ENCODE assay signal across 8 cellular contexts in genomic region chr14:73058923-73059311, GRCh38. TPM values are rescaled to one million over a fixed set of nuclear protein-coding genes. Genes with fewer than 3 reads are reported as not detected.
DNase-seq lines count a peak whose midpoint lies in the region; ATAC-seq and TF ChIP-seq lines count a peak whose summit lies in the region.
"Had no signal": no experiment of that assay in that cellular context is flagged by ENCODE, and none has a peak within 500 bp of the region (broad histone marks: within the 10 kb centered on the region; RNA-seq: fewer than 3 reads in every experiment).

No MANE protein-coding gene starts in this region.

- no peak overlapping the region for H3K4me3 Mint-ChIP-seq in activated T-cell treated with anti-CD3 and anti-CD28 coated beads, Interleukin-2, amount 50 U/mL, for 24 hours
- H3K4me3 Mint-ChIP-seq: activated naive CD8-positive, alpha-beta T cell had no signal

- peaks cover 44% of the 10 kb centered on the region for H3K4me1 Mint-ChIP-seq in activated T-cell treated with anti-CD3 and anti-CD28 coated beads, Interleukin-2, amount 50 U/mL, for 24 hours (ENCODE audit: low read depth)

- peak overlapping the region; percentile 99 for H3K4me3 ChIP-seq in astrocyte of the spinal cord (ENCODE audit: low read depth, low read length)

- no peaks in the 10 kb centered on the region for H3K27me3 Mint-ChIP-seq in activated T-cell treated with anti-CD3 and anti-CD28 coated beads, Interleukin-2, amount 50 U/mL, for 24 hours
- H3K27me3 Mint-ChIP-seq: activated naive CD8-positive, alpha-beta T cell had no signal

- no peak overlapping the region for H3K27ac Mint-ChIP-seq in activated T-cell treated with anti-CD3 and anti-CD28 coated beads, Interleukin-2, amount 50 U/mL, for 24 hours
- H3K27ac Mint-ChIP-seq: activated naive CD8-positive, alpha-beta T cell had no signal

- no peak for TF ChIP-seq CTCF in astrocyte of the spinal cord (IDR thresholded peaks at IDR 0.05; ENCODE audit: low read depth, low read length)

- ATAC-seq in GM21723 (IDR thresholded peaks at IDR 0.05; ENCODE audit: unreplicated experiment), result peak; percentile 16

- DNase-seq in EL (peak; percentile 52), LoVo (ENCODE audit: low spot score) (peak; percentile 25), astrocyte of the spinal cord (ENCODE audit: low read depth, low spot score) (peak; percentile 33), iris pigment epithelial cell (ENCODE audit: low read depth) (peak; percentile 33)
- no peak for DNase-seq in activated T-cell treated with anti-CD3 and anti-CD28 coated beads, Interleukin-2, amount 50 U/mL, for 24 hours

- in situ Hi-C loops in astrocyte of the spinal cord (cut with HindIII; ENCODE audit: low sequenced_read_pairs), result no loop called here

- no peaks in the 10 kb centered on the region for H3K9me3 Mint-ChIP-seq in activated T-cell treated with anti-CD3 and anti-CD28 coated beads, Interleukin-2, amount 50 U/mL, for 24 hours

- no peaks in the 10 kb centered on the region for H3K36me3 Mint-ChIP-seq in activated T-cell treated with anti-CD3 and anti-CD28 coated beads, Interleukin-2, amount 50 U/mL, for 24 hours (ENCODE audit: low read depth)

- peak overlapping the region; percentile 58 for H3K27ac ChIP-seq in temporal lobe (ENCODE audit: low read depth, low read length)

RNA-seq across cellular contexts. Expression of gene RBM25, which starts 0.6 kb away (rescaled TPM):
- total RNA-seq in temporal lobe, result 41.3 TPM

RNA-seq across cellular contexts. Expression of gene ZFYVE1, which starts 32.0 kb away (rescaled TPM):
- total RNA-seq in temporal lobe, result 12.3 TPM
